Comparison of ENCODE assay signal across 17 cellular contexts in the genomic region with DNA sequence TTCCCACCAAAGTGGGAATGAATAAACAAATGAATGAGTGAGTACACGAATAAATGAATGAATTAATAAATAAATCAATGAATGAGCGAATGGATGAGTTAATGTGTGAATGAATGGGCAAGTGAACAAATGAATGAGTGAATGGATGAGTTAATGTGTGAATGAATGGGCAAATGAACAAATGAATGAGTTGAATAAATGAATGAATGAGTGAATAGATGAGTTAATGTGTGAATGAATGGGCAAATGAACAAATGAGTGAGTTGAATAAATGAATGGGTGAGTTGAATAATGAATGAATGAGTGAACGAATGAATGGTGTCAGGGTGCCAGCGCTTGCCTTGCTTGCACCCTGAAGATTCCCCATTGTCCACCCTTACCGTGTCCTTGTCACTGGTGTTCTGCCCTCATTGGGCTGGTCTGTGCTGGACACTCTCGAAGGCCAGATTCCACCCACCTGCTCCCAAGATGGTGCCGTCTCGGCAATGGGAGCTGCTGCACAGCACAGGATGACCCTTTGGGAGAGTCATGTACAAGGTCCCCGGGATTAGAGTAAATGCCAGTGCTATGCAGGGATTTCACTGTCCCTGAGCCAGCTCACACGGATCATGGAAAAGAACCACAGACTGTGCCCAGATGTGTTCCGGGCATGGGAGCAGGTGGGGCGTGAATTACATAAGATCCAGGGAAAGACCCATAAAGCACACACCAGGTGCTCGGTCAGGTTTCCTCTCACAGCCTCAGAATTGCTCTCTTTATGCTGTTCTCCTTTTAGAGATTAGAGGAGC.
DNase-seq lines count a peak whose midpoint lies in the region; ATAC-seq, FAIRE-seq and TF ChIP-seq lines count a peak whose summit lies in the region.
"Had no signal": no experiment of that assay in that cellular context is flagged by ENCODE, and none has a peak within 500 bp of the region (broad histone marks: within the 10 kb centered on the region; RNA-seq: fewer than 3 reads in every experiment).

No MANE protein-coding gene starts in this region.

- no peak for FAIRE-seq in HepG2 (lab: Jason Lieb, UNC)
- FAIRE-seq: GM12891 had no signal

- no peak for TF ChIP-seq RAD21 in HepG2 (CRISPR knock-in tag; IDR thresholded peaks at IDR 0.05)

- H3K27me3 Mint-ChIP-seq in nephron progenitor cell (ENCODE audit: low read depth, poor library complexity): peaks cover 29% of the 10 kb centered on the region
- H3K27me3 Mint-ChIP-seq: activated CD8-positive, alpha-beta T cell treated with anti-CD3 and anti-CD28 coated beads for 36 hours; CD4-positive, alpha-beta T cell had no signal

- H3K27ac ChIP-seq in right lobe of liver (no peak overlapping the region), HepG2 (ENCODE audit: extremely low read length, insufficient read depth, low read length) (no peak overlapping the region), body of pancreas (peak overlapping the region; percentile 36 to 72 (median 58))
- H3K27ac ChIP-seq: neural progenitor cell had no signal

- no peak for TF ChIP-seq POLR2A in right lobe of liver (IDR thresholded peaks at IDR 0.05)
- no peak for TF ChIP-seq POLR2A in HepG2 (IDR thresholded peaks at IDR 0.05; ENCODE audit: insufficient read depth in 1 of 2, low read depth in 2 of 2, low read length in 2 of 2)
- TF ChIP-seq POLR2A in body of pancreas (IDR thresholded peaks at IDR 0.05): no peak

- in situ Hi-C loops in HepG2 (cut with HindIII; ENCODE audit: extremely low pct_ligation_motif_present, low pct_unique_long_range_greater_than_20kb): no loop called here

- no peak for DNase-seq in right lobe of liver
- DNase-seq in HepG2 (ENCODE audit: low spot score): no peak
- DNase-seq in NCI-H510A (lab: John Stamatoyannopoulos, UW): peak; percentile 34
- DNase-seq in body of pancreas: peak; percentile 71 to 88 (median 86)
- DNase-seq in NAMALWA (ENCODE audit: low spot score): no peak
- no peak for DNase-seq in nucleus accumbens (lab: John Stamatoyannopoulos, UW)
- no peak for DNase-seq in nephron progenitor cell
- DNase-seq: activated CD8-positive, alpha-beta T cell treated with anti-CD3 and anti-CD28 coated beads for 36 hours; activated naive CD8-positive, alpha-beta T cell treated with anti-CD3 and anti-CD28 coated beads, Interleukin-2, amount 10 ng/mL, durations not matched to agents 7 days and 5 days; CD4-positive, alpha-beta T cell; effector CD4-positive, alpha-beta T cell; mesendoderm; NCI-H1694 treated with DMSO at 0.1 percent for 48 hours; OCI-M1 had no signal

- H3K4me3 ChIP-seq in right lobe of liver (no peak overlapping the region), HepG2 (replicated peaks in 1 of 3; ENCODE audit: insufficient read depth in 1 of 3, low read depth in 2 of 3, low read length in 3 of 3) (no peak overlapping the region), body of pancreas (no peak overlapping the region)
- H3K4me3 ChIP-seq: neural progenitor cell had no signal

- H3K27me3 ChIP-seq in right lobe of liver (no peaks in the 10 kb centered on the region), HepG2 (ENCODE audit: control insufficient read depth in 1 of 2, insufficient read depth in 2 of 2, low read length in 2 of 2) (peaks cover 1 to 26% of the 10 kb centered on the region in 2 experiments; a peak in 4 of 5 replicates), body of pancreas (no peaks in the 10 kb centered on the region)
- H3K27me3 ChIP-seq: neural progenitor cell had no signal

- no peak overlapping the region for H3K4me3 Mint-ChIP-seq in nephron progenitor cell
- H3K4me3 Mint-ChIP-seq: activated CD8-positive, alpha-beta T cell treated with anti-CD3 and anti-CD28 coated beads for 36 hours; activated naive CD8-positive, alpha-beta T cell treated with anti-CD3 and anti-CD28 coated beads, Interleukin-2, amount 10 ng/mL, durations not matched to agents 7 days and 5 days; CD4-positive, alpha-beta T cell; neural progenitor cell had no signal

- no peaks in the 10 kb centered on the region for H3K79me2 ChIP-seq in HepG2 (ENCODE audit: insufficient read depth, low read length)

- WGBS in right lobe of liver (ENCODE audit: insufficient coverage, low coverage, low lambda C conversion rate, missing lambda C conversion rate): 78% methylated on average over 3 of the region's 13 CpGs
- WGBS in HepG2 (ENCODE audit: low lambda C conversion rate): 27% methylated on average over 6 of the region's 13 CpGs
- WGBS in body of pancreas, 2 donors: 63% methylated on average over 13 of the region's 13 CpGs

- no peaks in the 10 kb centered on the region for H3K36me3 ChIP-seq in right lobe of liver
- no peaks in the 10 kb centered on the region for H3K36me3 ChIP-seq in HepG2 (replicated peaks in 1 of 2; ENCODE audit: control insufficient read depth in 1 of 2, insufficient read depth in 2 of 2, low read length in 2 of 2)
- H3K36me3 ChIP-seq in body of pancreas (replicated peaks in 1 of 2; ENCODE audit: insufficient read depth in 1 of 2, low read depth in 2 of 2): no peaks in the 10 kb centered on the region
- H3K36me3 ChIP-seq: neural progenitor cell had no signal

- no peaks in the 10 kb centered on the region for H3K36me3 Mint-ChIP-seq in nephron progenitor cell (ENCODE audit: low read depth)
- H3K36me3 Mint-ChIP-seq: activated naive CD8-positive, alpha-beta T cell treated with anti-CD3 and anti-CD28 coated beads, Interleukin-2, amount 10 ng/mL, durations not matched to agents 7 days and 5 days; neural progenitor cell had no signal

- no peaks in the 10 kb centered on the region for H3K9me3 Mint-ChIP-seq in nephron progenitor cell
- H3K9me3 Mint-ChIP-seq: activated CD8-positive, alpha-beta T cell treated with anti-CD3 and anti-CD28 coated beads for 36 hours; activated naive CD8-positive, alpha-beta T cell treated with anti-CD3 and anti-CD28 coated beads, Interleukin-2, amount 10 ng/mL, durations not matched to agents 7 days and 5 days; CD4-positive, alpha-beta T cell; neural progenitor cell had no signal

- intact Hi-C loops in right lobe of liver (cut with DNase I) (no loop called here), HepG2 (cut with micrococcal nuclease; ENCODE audit: unreplicated experiment) (no loop called here), body of pancreas (cut with DNase I) (no loop called here)

- H3K4me1 ChIP-seq in right lobe of liver: no peaks in the 10 kb centered on the region
- no peaks in the 10 kb centered on the region for H3K4me1 ChIP-seq in HepG2 (ENCODE audit: insufficient read depth, low read length)
- peaks cover 40% of the 10 kb centered on the region for H3K4me1 ChIP-seq in body of pancreas

- TF ChIP-seq EP300 in HepG2 (IDR thresholded peaks at IDR 0.05; ENCODE audit: low read depth in 2 of 2, low read length in 2 of 2): no peak
- TF ChIP-seq EP300 in HepG2 (CRISPR knock-in tag; IDR thresholded peaks at IDR 0.05; ENCODE audit: borderline replicate concordance): no peak

- H3K9me3 ChIP-seq in right lobe of liver (no peaks in the 10 kb centered on the region), HepG2 (ENCODE audit: low read length) (no peaks in the 10 kb centered on the region), body of pancreas (no peaks in the 10 kb centered on the region)

- no peaks in the 10 kb centered on the region for H4K20me1 ChIP-seq in HepG2 (ENCODE audit: insufficient read depth, low read length)

- no TSS peak for BruUV-seq in HepG2 (replicated peaks; lab: Mats Ljungman, UMichigan)

- TF ChIP-seq CTCF in right lobe of liver (IDR thresholded peaks at IDR 0.05) (no peak), HepG2 (CRISPR knock-in tag; IDR thresholded peaks at IDR 0.05) (no peak), body of pancreas (IDR thresholded peaks at IDR 0.05) (peak in 1 of 7 experiments; percentile 4), nephron progenitor cell (IDR thresholded peaks at IDR 0.05) (no peak)

- no peak overlapping the region for H2AFZ ChIP-seq in HepG2 (ENCODE audit: low read length)
- H2AFZ ChIP-seq: neural progenitor cell had no signal

- POLR2A ChIA-PET in HepG2 (lab: Yijun Ruan, JAX): no interaction called here

- H3K9ac ChIP-seq in HepG2 (ENCODE audit: insufficient read depth, low read depth, low read length): no peak overlapping the region
- H3K9ac ChIP-seq: neural progenitor cell had no signal

- peaks cover 22% of the 10 kb centered on the region for H3K4me1 Mint-ChIP-seq in nephron progenitor cell
- H3K4me1 Mint-ChIP-seq: activated naive CD8-positive, alpha-beta T cell treated with anti-CD3 and anti-CD28 coated beads, Interleukin-2, amount 10 ng/mL, durations not matched to agents 7 days and 5 days had no signal

- no peak overlapping the region for H3K27ac Mint-ChIP-seq in nephron progenitor cell
- H3K27ac Mint-ChIP-seq: activated CD8-positive, alpha-beta T cell treated with anti-CD3 and anti-CD28 coated beads for 36 hours; activated naive CD8-positive, alpha-beta T cell treated with anti-CD3 and anti-CD28 coated beads, Interleukin-2, amount 10 ng/mL, durations not matched to agents 7 days and 5 days; CD4-positive, alpha-beta T cell; neural progenitor cell had no signal

- ATAC-seq in right lobe of liver (peak in 3 of 4 donors; percentile 33 to 70 (median 51)), HepG2 (no peak), body of pancreas (peak; percentile 86), HG03442 (IDR thresholded peaks at IDR 0.05; ENCODE audit: unreplicated experiment) (no peak)
- ATAC-seq: activated CD8-positive, alpha-beta T cell treated with anti-CD3 and anti-CD28 coated beads for 36 hours had no signal

- H3K4me2 ChIP-seq in HepG2 (ENCODE audit: low read depth, low read length): no peak overlapping the region
- H3K4me2 ChIP-seq: neural progenitor cell had no signal

- CTCF ChIA-PET in HepG2 (lab: Yijun Ruan, JAX; ENCODE audit: low intra/inter-chr PET ratio, low total read pairs): no interaction called here

TF ChIP-seq in HepG2, 621 proteins besides CTCF, POLR2A, EP300 and RAD21 (continues in another document):
- TF ChIP-seq, protein P1, sequence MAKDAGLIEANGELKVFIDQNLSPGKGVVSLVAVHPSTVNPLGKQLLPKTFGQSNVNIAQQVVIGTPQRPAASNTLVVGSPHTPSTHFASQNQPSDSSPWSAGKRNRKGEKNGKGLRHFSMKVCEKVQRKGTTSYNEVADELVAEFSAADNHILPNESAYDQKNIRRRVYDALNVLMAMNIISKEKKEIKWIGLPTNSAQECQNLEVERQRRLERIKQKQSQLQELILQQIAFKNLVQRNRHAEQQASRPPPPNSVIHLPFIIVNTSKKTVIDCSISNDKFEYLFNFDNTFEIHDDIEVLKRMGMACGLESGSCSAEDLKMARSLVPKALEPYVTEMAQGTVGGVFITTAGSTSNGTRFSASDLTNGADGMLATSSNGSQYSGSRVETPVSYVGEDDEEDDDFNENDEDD (CRISPR knock-in tag; IDR thresholded peaks at IDR 0.05; ENCODE audit: borderline replicate concordance): no peak
- TF ChIP-seq ZFYVE20 (CRISPR knock-in tag; IDR thresholded peaks at IDR 0.05; ENCODE audit: borderline replicate concordance, low read depth) (no peak), RARG (CRISPR knock-in tag; IDR thresholded peaks at IDR 0.05; ENCODE audit: low read depth) (no peak), ZNF772 (CRISPR knock-in tag; IDR thresholded peaks at IDR 0.05) (no peak)
- TF ChIP-seq, protein P2, sequence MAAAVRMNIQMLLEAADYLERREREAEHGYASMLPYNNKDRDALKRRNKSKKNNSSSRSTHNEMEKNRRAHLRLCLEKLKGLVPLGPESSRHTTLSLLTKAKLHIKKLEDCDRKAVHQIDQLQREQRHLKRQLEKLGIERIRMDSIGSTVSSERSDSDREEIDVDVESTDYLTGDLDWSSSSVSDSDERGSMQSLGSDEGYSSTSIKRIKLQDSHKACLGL (CRISPR knock-in tag; IDR thresholded peaks at IDR 0.05): no peak

Comparison
In these comparisons a context has a peak if more than half of its experiments do, and no peak if none do; other contexts are left out.
1. ATAC-seq: peak in right lobe of liver (3 of 4) and body of pancreas (single experiment); none in HepG2 (single experiment) and HG03442 (single experiment).
2. DNase-seq: peak in NCI-H510A (single experiment) and body of pancreas (4 of 4); none in right lobe of liver (0 of 3), HepG2 (single experiment), NAMALWA (single experiment), nucleus accumbens (0 of 56) and nephron progenitor cell (single experiment).
3. H3K27ac ChIP-seq: peak in body of pancreas (4 of 4); none in right lobe of liver (0 of 3) and HepG2 (single experiment).